1 cellular context compared by ENCODE assay signal in genomic region chr3:52704611-52705437, GRCh38.
TF ChIP-seq lines count a peak whose summit lies in the region.

No MANE protein-coding gene starts in this region.

TF ChIP-seq in HepG2, 621 proteins besides CTCF, POLR2A, EP300 and RAD21 (continued from another document and continues in another):
- TF ChIP-seq, protein P1, sequence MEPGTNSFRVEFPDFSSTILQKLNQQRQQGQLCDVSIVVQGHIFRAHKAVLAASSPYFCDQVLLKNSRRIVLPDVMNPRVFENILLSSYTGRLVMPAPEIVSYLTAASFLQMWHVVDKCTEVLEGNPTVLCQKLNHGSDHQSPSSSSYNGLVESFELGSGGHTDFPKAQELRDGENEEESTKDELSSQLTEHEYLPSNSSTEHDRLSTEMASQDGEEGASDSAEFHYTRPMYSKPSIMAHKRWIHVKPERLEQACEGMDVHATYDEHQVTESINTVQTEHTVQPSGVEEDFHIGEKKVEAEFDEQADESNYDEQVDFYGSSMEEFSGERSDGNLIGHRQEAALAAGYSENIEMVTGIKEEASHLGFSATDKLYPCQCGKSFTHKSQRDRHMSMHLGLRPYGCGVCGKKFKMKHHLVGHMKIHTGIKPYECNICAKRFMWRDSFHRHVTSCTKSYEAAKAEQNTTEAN (CRISPR knock-in tag; conservative IDR thresholded peaks at IDR 0.05): 0 out of 2 replicates have a peak, but pooled peaks have one; percentile 53
- TF ChIP-seq ZBTB4 (CRISPR knock-in tag; IDR thresholded peaks at IDR 0.05; ENCODE audit: borderline replicate concordance) (no peak), ZNF672 (CRISPR knock-in tag; IDR thresholded peaks at IDR 0.05) (peak; percentile 37; the same call in 1 of the 2 replicates), MTA3 (CRISPR knock-in tag; IDR thresholded peaks at IDR 0.05) (no peak), ZZZ3 (CRISPR knock-in tag; IDR thresholded peaks at IDR 0.05; ENCODE audit: borderline replicate concordance) (peak; percentile 53; the same call in 1 of the 2 replicates), PHF20 (CRISPR knock-in tag; IDR thresholded peaks at IDR 0.05) (no peak), THYN1 (CRISPR knock-in tag; IDR thresholded peaks at IDR 0.05; ENCODE audit: borderline replicate concordance, low read depth) (no peak; the same call in 1 of the 2 replicates), FOXJ3 (CRISPR knock-in tag; IDR thresholded peaks at IDR 0.05; ENCODE audit: borderline replicate concordance) (peak; percentile 70; the same call in 1 of the 2 replicates), RFX3 (CRISPR knock-in tag; IDR thresholded peaks at IDR 0.05) (no peak), ZSCAN12 (CRISPR knock-in tag; IDR thresholded peaks at IDR 0.05) (no peak), ZNF441 (CRISPR knock-in tag; IDR thresholded peaks at IDR 0.05; ENCODE audit: borderline replicate concordance) (peak; percentile 14; the same call in 1 of the 2 replicates), ZNF777 (CRISPR knock-in tag; IDR thresholded peaks at IDR 0.05) (peak; percentile 22; the same call in 1 of the 2 replicates), ZNF557 (CRISPR knock-in tag; IDR thresholded peaks at IDR 0.05) (peak; percentile 89; the same call in 1 of the 2 replicates), REXO4 (CRISPR knock-in tag; IDR thresholded peaks at IDR 0.05; ENCODE audit: borderline replicate concordance) (no peak), TARDBP (CRISPR knock-in tag; IDR thresholded peaks at IDR 0.05) (peak; percentile 85), ZNF180 (CRISPR knock-in tag; IDR thresholded peaks at IDR 0.05; ENCODE audit: borderline replicate concordance, low read depth) (no peak), HDAC1 (CRISPR knock-in tag; IDR thresholded peaks at IDR 0.05) (peak; percentile 84), CEBPZ (IDR thresholded peaks at IDR 0.05; ENCODE audit: low read length) (no peak), SKI (IDR thresholded peaks at IDR 0.05; ENCODE audit: partially characterized antibody) (peak; percentile 92), RXRA (CRISPR knock-in tag; IDR thresholded peaks at IDR 0.05) (peak; percentile 94), ZNF746 (CRISPR knock-in tag; IDR thresholded peaks at IDR 0.05) (peak; percentile 53), ARHGAP35 (CRISPR knock-in tag; IDR thresholded peaks at IDR 0.05; ENCODE audit: borderline replicate concordance) (no peak)
- TF ChIP-seq, protein P2, sequence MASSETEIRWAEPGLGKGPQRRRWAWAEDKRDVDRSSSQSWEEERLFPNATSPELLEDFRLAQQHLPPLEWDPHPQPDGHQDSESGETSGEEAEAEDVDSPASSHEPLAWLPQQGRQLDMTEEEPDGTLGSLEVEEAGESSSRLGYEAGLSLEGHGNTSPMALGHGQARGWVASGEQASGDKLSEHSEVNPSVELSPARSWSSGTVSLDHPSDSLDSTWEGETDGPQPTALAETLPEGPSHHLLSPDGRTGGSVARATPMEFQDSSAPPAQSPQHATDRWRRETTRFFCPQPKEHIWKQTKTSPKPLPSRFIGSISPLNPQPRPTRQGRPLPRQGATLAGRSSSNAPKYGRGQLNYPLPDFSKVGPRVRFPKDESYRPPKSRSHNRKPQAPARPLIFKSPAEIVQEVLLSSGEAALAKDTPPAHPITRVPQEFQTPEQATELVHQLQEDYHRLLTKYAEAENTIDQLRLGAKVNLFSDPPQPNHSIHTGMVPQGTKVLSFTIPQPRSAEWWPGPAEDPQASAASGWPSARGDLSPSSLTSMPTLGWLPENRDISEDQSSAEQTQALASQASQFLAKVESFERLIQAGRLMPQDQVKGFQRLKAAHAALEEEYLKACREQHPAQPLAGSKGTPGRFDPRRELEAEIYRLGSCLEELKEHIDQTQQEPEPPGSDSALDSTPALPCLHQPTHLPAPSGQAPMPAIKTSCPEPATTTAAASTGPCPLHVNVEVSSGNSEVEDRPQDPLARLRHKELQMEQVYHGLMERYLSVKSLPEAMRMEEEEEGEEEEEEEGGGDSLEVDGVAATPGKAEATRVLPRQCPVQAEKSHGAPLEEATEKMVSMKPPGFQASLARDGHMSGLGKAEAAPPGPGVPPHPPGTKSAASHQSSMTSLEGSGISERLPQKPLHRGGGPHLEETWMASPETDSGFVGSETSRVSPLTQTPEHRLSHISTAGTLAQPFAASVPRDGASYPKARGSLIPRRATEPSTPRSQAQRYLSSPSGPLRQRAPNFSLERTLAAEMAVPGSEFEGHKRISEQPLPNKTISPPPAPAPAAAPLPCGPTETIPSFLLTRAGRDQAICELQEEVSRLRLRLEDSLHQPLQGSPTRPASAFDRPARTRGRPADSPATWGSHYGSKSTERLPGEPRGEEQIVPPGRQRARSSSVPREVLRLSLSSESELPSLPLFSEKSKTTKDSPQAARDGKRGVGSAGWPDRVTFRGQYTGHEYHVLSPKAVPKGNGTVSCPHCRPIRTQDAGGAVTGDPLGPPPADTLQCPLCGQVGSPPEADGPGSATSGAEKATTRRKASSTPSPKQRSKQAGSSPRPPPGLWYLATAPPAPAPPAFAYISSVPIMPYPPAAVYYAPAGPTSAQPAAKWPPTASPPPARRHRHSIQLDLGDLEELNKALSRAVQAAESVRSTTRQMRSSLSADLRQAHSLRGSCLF (CRISPR knock-in tag; IDR thresholded peaks at IDR 0.05; ENCODE audit: borderline replicate concordance): no peak
- TF ChIP-seq, protein P3, sequence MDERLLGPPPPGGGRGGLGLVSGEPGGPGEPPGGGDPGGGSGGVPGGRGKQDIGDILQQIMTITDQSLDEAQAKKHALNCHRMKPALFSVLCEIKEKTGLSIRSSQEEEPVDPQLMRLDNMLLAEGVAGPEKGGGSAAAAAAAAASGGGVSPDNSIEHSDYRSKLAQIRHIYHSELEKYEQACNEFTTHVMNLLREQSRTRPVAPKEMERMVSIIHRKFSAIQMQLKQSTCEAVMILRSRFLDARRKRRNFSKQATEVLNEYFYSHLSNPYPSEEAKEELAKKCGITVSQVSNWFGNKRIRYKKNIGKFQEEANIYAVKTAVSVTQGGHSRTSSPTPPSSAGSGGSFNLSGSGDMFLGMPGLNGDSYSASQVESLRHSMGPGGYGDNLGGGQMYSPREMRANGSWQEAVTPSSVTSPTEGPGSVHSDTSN (CRISPR knock-in tag; IDR thresholded peaks at IDR 0.05): no peak
- TF ChIP-seq, protein P4, sequence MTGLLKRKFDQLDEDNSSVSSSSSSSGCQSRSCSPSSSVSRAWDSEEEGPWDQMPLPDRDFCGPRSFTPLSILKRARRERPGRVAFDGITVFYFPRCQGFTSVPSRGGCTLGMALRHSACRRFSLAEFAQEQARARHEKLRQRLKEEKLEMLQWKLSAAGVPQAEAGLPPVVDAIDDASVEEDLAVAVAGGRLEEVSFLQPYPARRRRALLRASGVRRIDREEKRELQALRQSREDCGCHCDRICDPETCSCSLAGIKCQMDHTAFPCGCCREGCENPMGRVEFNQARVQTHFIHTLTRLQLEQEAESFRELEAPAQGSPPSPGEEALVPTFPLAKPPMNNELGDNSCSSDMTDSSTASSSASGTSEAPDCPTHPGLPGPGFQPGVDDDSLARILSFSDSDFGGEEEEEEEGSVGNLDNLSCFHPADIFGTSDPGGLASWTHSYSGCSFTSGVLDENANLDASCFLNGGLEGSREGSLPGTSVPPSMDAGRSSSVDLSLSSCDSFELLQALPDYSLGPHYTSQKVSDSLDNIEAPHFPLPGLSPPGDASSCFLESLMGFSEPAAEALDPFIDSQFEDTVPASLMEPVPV (CRISPR knock-in tag; IDR thresholded peaks at IDR 0.05): no peak
- TF ChIP-seq, protein P5, sequence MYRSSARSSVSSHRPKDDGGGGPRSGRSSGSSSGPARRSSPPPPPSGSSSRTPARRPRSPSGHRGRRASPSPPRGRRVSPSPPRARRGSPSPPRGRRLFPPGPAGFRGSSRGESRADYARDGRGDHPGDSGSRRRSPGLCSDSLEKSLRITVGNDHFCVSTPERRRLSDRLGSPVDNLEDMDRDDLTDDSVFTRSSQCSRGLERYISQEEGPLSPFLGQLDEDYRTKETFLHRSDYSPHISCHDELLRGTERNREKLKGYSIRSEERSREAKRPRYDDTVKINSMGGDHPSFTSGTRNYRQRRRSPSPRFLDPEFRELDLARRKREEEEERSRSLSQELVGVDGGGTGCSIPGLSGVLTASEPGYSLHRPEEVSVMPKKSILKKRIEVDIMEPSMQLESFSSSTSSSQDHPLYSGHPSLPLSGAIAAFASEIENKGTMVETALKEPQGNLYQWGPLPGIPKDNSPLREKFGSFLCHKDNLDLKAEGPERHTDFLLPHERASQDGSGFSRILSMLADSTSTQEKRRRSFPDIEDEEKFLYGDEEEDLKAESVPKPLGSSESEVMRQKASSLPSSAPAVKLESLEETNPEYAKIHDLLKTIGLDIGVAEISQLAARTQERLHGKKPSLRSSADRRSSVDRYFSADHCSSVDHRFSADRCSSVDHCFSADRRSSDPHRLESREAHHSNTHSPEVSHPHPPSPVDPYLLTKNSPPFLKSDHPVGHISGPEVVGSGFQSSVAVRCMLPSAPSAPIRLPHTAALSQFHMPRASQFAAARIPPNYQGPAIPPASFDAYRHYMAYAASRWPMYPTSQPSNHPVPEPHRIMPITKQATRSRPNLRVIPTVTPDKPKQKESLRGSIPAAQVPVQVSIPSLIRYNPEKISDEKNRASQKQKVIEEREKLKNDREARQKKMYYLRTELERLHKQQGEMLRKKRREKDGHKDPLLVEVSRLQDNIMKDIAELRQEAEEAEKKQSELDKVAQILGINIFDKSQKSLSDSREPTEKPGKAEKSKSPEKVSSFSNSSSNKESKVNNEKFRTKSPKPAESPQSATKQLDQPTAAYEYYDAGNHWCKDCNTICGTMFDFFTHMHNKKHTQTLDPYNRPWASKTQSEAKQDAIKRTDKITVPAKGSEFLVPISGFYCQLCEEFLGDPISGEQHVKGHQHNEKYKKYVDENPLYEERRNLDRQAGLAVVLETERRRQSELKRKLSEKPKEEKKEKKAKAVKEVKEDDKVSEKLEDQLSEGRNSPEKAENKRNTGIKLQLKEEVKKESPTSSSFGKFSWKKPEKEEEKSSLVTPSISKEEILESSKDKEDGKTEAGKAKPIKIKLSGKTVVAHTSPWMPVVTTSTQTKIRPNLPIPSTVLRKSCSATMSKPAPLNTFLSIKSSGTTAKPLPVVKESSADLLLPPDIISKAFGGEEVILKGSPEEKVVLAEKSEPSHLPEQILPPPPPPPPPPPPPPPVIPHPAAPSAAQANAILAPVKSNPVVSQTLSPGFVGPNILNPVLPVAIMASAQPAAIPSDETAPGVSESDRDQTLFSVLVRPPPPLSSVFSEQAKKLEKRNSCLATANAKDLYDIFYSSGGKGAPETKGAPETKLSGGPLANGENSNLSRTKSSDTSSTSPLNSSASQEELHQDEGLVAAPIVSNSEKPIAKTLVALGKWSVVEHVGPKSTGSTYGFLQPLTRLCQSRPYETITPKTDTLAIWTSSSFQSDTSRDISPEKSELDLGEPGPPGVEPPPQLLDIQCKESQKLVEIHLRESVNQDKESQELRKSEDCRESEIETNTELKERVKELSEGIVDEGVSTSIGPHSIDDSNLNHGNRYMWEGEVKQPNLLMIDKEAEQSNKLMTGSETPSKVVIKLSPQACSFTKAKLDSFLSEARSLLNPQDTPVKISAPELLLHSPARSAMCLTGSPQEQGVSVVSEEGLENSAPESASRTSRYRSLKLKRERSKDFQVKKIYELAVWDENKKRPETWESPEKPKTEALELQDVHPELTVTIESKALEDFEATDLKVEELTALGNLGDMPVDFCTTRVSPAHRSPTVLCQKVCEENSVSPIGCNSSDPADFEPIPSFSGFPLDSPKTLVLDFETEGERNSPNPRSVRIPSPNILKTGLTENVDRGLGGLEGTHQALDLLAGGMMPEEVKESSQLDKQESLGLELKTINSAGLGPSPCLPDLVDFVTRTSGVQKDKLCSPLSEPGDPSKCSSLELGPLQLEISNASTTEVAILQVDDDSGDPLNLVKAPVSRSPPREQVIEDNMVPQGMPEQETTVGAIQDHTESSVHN (CRISPR knock-in tag; IDR thresholded peaks at IDR 0.05): 0 out of 2 replicates have a peak, but pooled peaks have one; percentile 27
- TF ChIP-seq, protein P6, sequence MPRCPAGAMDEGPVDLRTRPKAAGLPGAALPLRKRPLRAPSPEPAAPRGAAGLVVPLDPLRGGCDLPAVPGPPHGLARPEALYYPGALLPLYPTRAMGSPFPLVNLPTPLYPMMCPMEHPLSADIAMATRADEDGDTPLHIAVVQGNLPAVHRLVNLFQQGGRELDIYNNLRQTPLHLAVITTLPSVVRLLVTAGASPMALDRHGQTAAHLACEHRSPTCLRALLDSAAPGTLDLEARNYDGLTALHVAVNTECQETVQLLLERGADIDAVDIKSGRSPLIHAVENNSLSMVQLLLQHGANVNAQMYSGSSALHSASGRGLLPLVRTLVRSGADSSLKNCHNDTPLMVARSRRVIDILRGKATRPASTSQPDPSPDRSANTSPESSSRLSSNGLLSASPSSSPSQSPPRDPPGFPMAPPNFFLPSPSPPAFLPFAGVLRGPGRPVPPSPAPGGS (CRISPR knock-in tag; IDR thresholded peaks at IDR 0.05): no peak
